8 cellular contexts compared by ENCODE assay signal in the genomic region with DNA sequence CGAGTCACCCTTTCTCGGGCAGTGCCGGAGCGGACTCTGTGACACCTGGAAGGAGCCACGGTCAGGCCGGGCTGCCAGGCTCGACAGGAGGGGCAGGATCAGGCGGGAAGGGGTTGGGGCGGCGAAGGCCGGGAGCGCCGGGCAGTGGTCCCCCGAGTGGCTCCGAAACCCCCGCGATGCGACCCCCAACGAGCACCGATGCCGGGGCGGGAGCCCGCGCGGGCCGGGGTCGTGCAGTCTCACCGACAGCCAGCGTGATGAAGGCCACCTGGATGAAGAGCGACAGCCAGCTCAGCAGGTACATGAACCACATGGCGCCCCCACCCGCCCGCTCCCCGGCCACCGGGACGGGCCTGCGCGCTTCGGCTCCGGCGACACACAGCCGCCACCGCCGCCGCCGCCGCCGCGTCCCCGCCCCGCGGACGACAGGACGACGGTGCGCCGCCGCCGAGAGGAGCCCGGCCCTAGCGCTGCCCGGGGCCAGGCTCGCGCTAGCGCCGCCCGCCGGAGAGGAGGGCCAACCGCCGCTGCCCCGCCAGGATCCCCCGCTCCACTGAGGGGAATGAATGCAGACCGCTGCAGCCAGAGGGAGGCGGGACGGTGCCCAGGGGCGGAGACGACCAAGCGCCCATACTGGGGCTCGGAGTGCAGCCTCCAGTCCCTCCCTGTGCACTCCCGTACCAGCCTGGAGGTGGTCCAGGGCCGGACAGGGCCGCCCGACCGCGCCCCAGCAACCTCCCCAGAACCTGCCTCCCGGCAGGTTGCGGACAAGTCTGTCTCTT. TPM values are rescaled to one million over a fixed set of nuclear protein-coding genes. Genes with fewer than 3 reads are reported as not detected.
A peak's percentile ranks its signal among the peaks of the same experiment; 100 is the strongest.
DNase-seq lines count a peak whose midpoint lies in the region; ATAC-seq and TF ChIP-seq lines count a peak whose summit lies in the region.

TSS of gene TEX261 (minus strand) at position 429 of the 782 bp plus-strand sequence. CDS start at position 313, 116 bp downstream.

- H3K27ac ChIP-seq in C4-2B: peak within 1 kb of the TSS; percentile 75
- H3K27ac ChIP-seq in right lobe of liver: peak within 1 kb of the TSS; percentile 50 to 71 (median 62)

- DNase-seq in GM19240 (ENCODE audit: insufficient read length, low spot score) (peak; percentile 81), NCI-H69 (lab: John Stamatoyannopoulos, UW) (peak; percentile 86), dermis blood vessel endothelial cell (peak; percentile 91), right lobe of liver (peak; percentile 93 to 95 (median 93))
- peak; percentile 83 to 86 for DNase-seq in activated CD4-positive, alpha-beta T cell treated with anti-CD3 and anti-CD28 coated beads, Interleukin-2, amount 50 U/mL, for 4 hours
- peak; percentile 83 to 91 for DNase-seq in stimulated activated CD4-positive, alpha-beta T cell treated with anti-CD3 and anti-CD28 coated beads, Interleukin-4, amount 100 ng/mL, for 4 hours

- ATAC-seq in HG03457 (IDR thresholded peaks at IDR 0.05; ENCODE audit: unreplicated experiment) (peak; percentile 94), right lobe of liver (peak; percentile 98 to 99 (median 98))

- peaks cover 0 to 9% (median 0%) of the 10 kb centered on the region in 4 donors for H3K36me3 ChIP-seq in right lobe of liver

- no peaks in the 10 kb centered on the region for H3K9me3 ChIP-seq in right lobe of liver

- peak within 1 kb of the TSS; percentile 91 to 99 (median 98) for H3K4me3 ChIP-seq in right lobe of liver

- TF ChIP-seq CTCF in C4-2B (conservative IDR thresholded peaks at IDR 0.05) (peak; percentile 85), right lobe of liver (IDR thresholded peaks at IDR 0.05) (peak; percentile 79 to 93 (median 84))

- TF ChIP-seq POLR2A in right lobe of liver (IDR thresholded peaks at IDR 0.05): peak; percentile 66

- no peaks in the 10 kb centered on the region for H3K27me3 ChIP-seq in right lobe of liver

- H3K4me1 ChIP-seq in right lobe of liver: peaks cover 0 to 15% (median 7%) of the 10 kb centered on the region in 4 donors

- intact Hi-C loops in right lobe of liver (cut with DNase I): no loop called here

- 0% methylated on average over 10 of the region's 87 CpGs for WGBS in right lobe of liver (ENCODE audit: insufficient coverage, low coverage, low lambda C conversion rate, missing lambda C conversion rate)

RNA-seq across cellular contexts. Expression of gene TEX261, which starts in this region (rescaled TPM):
- total RNA-seq in dermis blood vessel endothelial cell: 38.8 and 64.5 TPM in 2 replicates
- total RNA-seq in right lobe of liver: 10 to 100 TPM; 26.5 to 33.2 (median 27.1) TPM

Comparison
In these comparisons a context has a peak if more than half of its experiments do, and no peak if none do; other contexts are left out.
1. Peak in every context shown above with its lines: DNase-seq, ATAC-seq, H3K4me3 ChIP-seq and H3K27ac ChIP-seq.